In the genomic region with DNA sequence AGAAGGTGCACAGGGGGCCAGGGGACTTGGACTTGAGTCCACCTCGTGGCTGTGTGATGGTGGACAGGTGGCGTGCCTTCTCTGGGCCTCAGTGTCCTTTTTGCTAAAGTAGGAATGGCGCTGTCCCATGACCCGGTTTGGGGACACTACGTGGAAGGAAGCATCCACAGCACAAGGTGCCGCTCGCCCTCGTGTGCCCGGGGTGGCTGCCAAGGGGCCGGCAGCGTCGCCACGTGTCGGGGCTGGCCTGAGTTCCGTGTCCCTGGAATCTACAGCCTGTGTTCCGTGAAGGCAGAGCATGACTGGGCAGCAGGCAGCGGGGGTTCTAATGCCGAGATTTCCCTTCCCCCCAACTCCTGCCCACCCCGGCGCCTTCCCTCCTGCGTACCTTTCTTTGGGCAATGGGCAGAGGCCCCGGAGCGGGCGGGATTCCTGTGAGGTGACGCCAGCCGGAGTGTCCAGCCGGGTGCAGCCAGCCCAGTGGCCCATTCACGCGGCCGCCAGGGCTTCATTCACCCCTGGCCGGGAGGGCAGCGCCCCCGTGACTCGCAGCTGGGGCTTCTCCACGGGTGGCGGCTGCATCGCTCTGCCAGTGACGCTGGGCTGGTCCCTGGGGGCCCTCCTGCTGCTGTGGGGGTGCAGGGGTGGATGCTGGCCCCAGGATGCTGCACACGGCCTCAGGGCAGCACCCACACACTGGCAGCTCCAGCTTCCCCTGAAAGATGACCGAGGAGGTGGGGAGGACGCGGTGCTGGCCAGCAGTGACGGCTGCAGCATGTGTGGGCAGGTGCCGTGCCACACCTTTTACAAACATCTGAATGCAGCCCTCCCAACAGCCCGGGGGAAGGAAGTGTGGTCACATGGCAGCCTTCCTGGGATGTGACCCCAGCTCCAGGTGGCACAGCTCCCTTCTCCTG, we compare ENCODE assay signal across 9 cellular contexts. TPM values are rescaled to one million over a fixed set of nuclear protein-coding genes. Genes with fewer than 3 reads are reported as not detected.
A peak's percentile ranks its signal among the peaks of the same experiment; 100 is the strongest.
DNase-seq lines count a peak whose midpoint lies in the region; ATAC-seq, FAIRE-seq and TF ChIP-seq lines count a peak whose summit lies in the region.
"Had no signal": no experiment of that assay in that cellular context is flagged by ENCODE, and none has a peak within 500 bp of the region (broad histone marks: within the 10 kb centered on the region; RNA-seq: fewer than 3 reads in every experiment).

No MANE protein-coding gene starts in this region.

- no peaks in the 10 kb centered on the region; the same call in 1 of the 2 replicates for H3K4me1 ChIP-seq in GM12878 (ENCODE audit: control insufficient read depth, insufficient read depth, low read length)
- peaks cover 20% of the 10 kb centered on the region for H3K4me1 ChIP-seq in lower lobe of right lung

- TF ChIP-seq EP300 in GM12878 (IDR thresholded peaks at IDR 0.05; ENCODE audit: borderline replicate concordance in 1 of 2, control insufficient read depth in 1 of 2, low read depth in 2 of 2, low read length in 2 of 2): no peak

- no peaks in the 10 kb centered on the region for H3K9me3 Mint-ChIP-seq in activated T-cell treated with anti-CD3 and anti-CD28 coated beads, Interleukin-2, amount 50 U/mL, for 24 hours
- no peaks in the 10 kb centered on the region for H3K9me3 Mint-ChIP-seq in activated CD4-positive, alpha-beta T cell treated with anti-CD3 and anti-CD28 coated beads, Interleukin-2, amount 10 ng/mL, durations not matched to agents 7 days and 5 days

- H3K27me3 ChIP-seq in GM12878 (replicated peaks in 1 of 2; ENCODE audit: control insufficient read depth in 2 of 2, insufficient read depth in 2 of 2, low read length in 1 of 2): peaks cover 2 to 6% of the 10 kb centered on the region in 2 experiments; a peak in 3 of 4 replicates
- peaks cover 55% of the 10 kb centered on the region for H3K27me3 ChIP-seq in lower lobe of right lung (ENCODE audit: low read depth)

- WGBS in GM12878 (ENCODE audit: insufficient coverage, insufficient replicate concordance, low lambda C conversion rate, missing lambda C conversion rate): 3% methylated on average over 45 of the region's 45 CpGs

- CTCF ChIA-PET in GM12878 (lab: Yijun Ruan, JAX): no interaction called here
- CTCF ChIA-PET in activated CD4-positive, alpha-beta T cell treated with anti-CD3 and anti-CD28 coated beads, Interleukin-2, amount 10 ng/mL, durations not matched to agents 7 days and 5 days (lab: Charles Lee): interaction anchor here (1.0 to 1.2 kb wide), 2 partner anchors 8 to 179 kb away, joined by 3 read pairs; no protein-coding TSS in a partner anchor

- H3K9me3 ChIP-seq in GM12878 (replicated peaks; ENCODE audit: control insufficient read depth, insufficient read depth, low read length) (no peaks in the 10 kb centered on the region), lower lobe of right lung (no peaks in the 10 kb centered on the region)

- RAD21 ChIA-PET in GM12878 (lab: Charles Lee; ENCODE audit: unreplicated experiment): no interaction called here

- POLR2A ChIA-PET in GM12878 (lab: Charles Lee): no interaction called here
- POLR2A ChIA-PET in activated CD4-positive, alpha-beta T cell treated with anti-CD3 and anti-CD28 coated beads, Interleukin-2, amount 10 ng/mL, durations not matched to agents 7 days and 5 days (lab: Charles Lee): no interaction called here

- no peak overlapping the region for H2AFZ ChIP-seq in GM12878 (ENCODE audit: control insufficient read depth, low read depth, low read length)

- TF ChIP-seq RAD21 in GM12878 (IDR thresholded peaks at IDR 0.05; ENCODE audit: insufficient read depth, low read depth, low read length): no peak

- in situ Hi-C loops in GM12878 (cut with MboI): no loop called here

- TF ChIP-seq CTCF in GM12878 (IDR thresholded peaks at IDR 0.05 in 2 of 3, conservative IDR thresholded peaks at IDR 0.05 in 1 of 3; ENCODE audit: control insufficient read depth in 2 of 3, extremely low read depth in 1 of 3, insufficient read depth in 1 of 3, low read depth in 3 of 3, low read length in 3 of 3) (no peak), lower lobe of right lung (IDR thresholded peaks at IDR 0.05) (no peak)

- H3K4me3 ChIP-seq in GM12878: no peak overlapping the region
- no peak overlapping the region for H3K4me3 ChIP-seq in lower lobe of right lung

- no peak overlapping the region for H3K4me3 Mint-ChIP-seq in activated T-cell treated with anti-CD3 and anti-CD28 coated beads, Interleukin-2, amount 50 U/mL, for 24 hours
- H3K4me3 Mint-ChIP-seq in activated CD4-positive, alpha-beta T cell treated with anti-CD3 and anti-CD28 coated beads, Interleukin-2, amount 10 ng/mL, durations not matched to agents 7 days and 5 days: no peak overlapping the region

- H3K27ac Mint-ChIP-seq in activated T-cell treated with anti-CD3 and anti-CD28 coated beads, Interleukin-2, amount 50 U/mL, for 24 hours: no peak overlapping the region
- no peak overlapping the region for H3K27ac Mint-ChIP-seq in activated CD4-positive, alpha-beta T cell treated with anti-CD3 and anti-CD28 coated beads, Interleukin-2, amount 10 ng/mL, durations not matched to agents 7 days and 5 days

- FAIRE-seq in GM12878 (lab: Jason Lieb, UNC): no peak

- intact Hi-C loops in GM12878 (cut with micrococcal nuclease; ENCODE audit: unreplicated experiment) (no loop called here), lower lobe of right lung (cut with DNase I) (no loop called here)

- no peaks in the 10 kb centered on the region for H4K20me1 ChIP-seq in GM12878 (ENCODE audit: control insufficient read depth, insufficient read depth)

- H3K4me2 ChIP-seq in GM12878 (ENCODE audit: control insufficient read depth, insufficient read depth): 0 out of 2 replicates have a peak overlapping the region, but pooled peaks have one; percentile 33

- ATAC-seq in GM12878 (peak; percentile 25), lower lobe of right lung (peak; percentile 58 to 66)

- SMC1A ChIA-PET in GM12878 (lab: Charles Lee; ENCODE audit: uncharacterized antibody, unreplicated experiment): no interaction called here

- no peaks in the 10 kb centered on the region for H3K36me3 ChIP-seq in GM12878 (ENCODE audit: control insufficient read depth in 2 of 2, insufficient read depth in 2 of 2, low read length in 1 of 2)
- no peaks in the 10 kb centered on the region for H3K36me3 ChIP-seq in lower lobe of right lung

- H3K27me3 Mint-ChIP-seq in activated T-cell treated with anti-CD3 and anti-CD28 coated beads, Interleukin-2, amount 50 U/mL, for 24 hours: peaks cover 39% of the 10 kb centered on the region
- peaks cover 14% of the 10 kb centered on the region for H3K27me3 Mint-ChIP-seq in activated CD4-positive, alpha-beta T cell treated with anti-CD3 and anti-CD28 coated beads, Interleukin-2, amount 10 ng/mL, durations not matched to agents 7 days and 5 days

- H3K27ac ChIP-seq in GM12878 (ENCODE audit: control insufficient read depth, insufficient read depth) (no peak overlapping the region), lower lobe of right lung (no peak overlapping the region)

- no peaks in the 10 kb centered on the region for H3K36me3 Mint-ChIP-seq in activated T-cell treated with anti-CD3 and anti-CD28 coated beads, Interleukin-2, amount 50 U/mL, for 24 hours (ENCODE audit: low read depth)
- H3K36me3 Mint-ChIP-seq in activated CD4-positive, alpha-beta T cell treated with anti-CD3 and anti-CD28 coated beads, Interleukin-2, amount 10 ng/mL, durations not matched to agents 7 days and 5 days (ENCODE audit: low read depth): no peaks in the 10 kb centered on the region

- TF ChIP-seq POLR2A in GM12878 (IDR thresholded peaks at IDR 0.05; ENCODE audit: low read depth, low read length): no peak

- DNase-seq in AG08395 (ENCODE audit: low spot score) (peak; percentile 30), M059J (ENCODE audit: low read depth) (peak; percentile 85), GM12878 (ENCODE audit: low read depth, low spot score) (no peak), lower lobe of right lung (no peak), HuH-7 (ENCODE audit: low spot score) (no peak), cortex of kidney (lab: John Stamatoyannopoulos, UW) (no peak)
- no peak for DNase-seq in activated T-cell treated with anti-CD3 and anti-CD28 coated beads, Interleukin-2, amount 50 U/mL, for 24 hours
- DNase-seq in activated CD4-positive, alpha-beta T cell treated with anti-CD3 and anti-CD28 coated beads, Interleukin-2, amount 10 ng/mL, durations not matched to agents 7 days and 5 days: no peak
- DNase-seq: stimulated activated CD4-positive, alpha-beta T cell treated with anti-CD3 and anti-CD28 coated beads, Interleukin-2, amount 100 ng/mL, for 48 hours had no signal

- peaks cover 2% of the 10 kb centered on the region for H3K4me1 Mint-ChIP-seq in activated T-cell treated with anti-CD3 and anti-CD28 coated beads, Interleukin-2, amount 50 U/mL, for 24 hours (ENCODE audit: low read depth)
- no peaks in the 10 kb centered on the region for H3K4me1 Mint-ChIP-seq in activated CD4-positive, alpha-beta T cell treated with anti-CD3 and anti-CD28 coated beads, Interleukin-2, amount 10 ng/mL, durations not matched to agents 7 days and 5 days

- no TSS peak for BruUV-seq in GM12878 (replicated peaks; lab: Mats Ljungman, UMichigan)

- H3K79me2 ChIP-seq in GM12878 (ENCODE audit: control insufficient read depth, insufficient read depth, low read length): no peaks in the 10 kb centered on the region

- H3K9ac ChIP-seq in GM12878 (ENCODE audit: control insufficient read depth, insufficient read depth, low read length): no peak overlapping the region

RNA-seq across cellular contexts. Expression of gene DOK7, which starts 21.2 kb away (rescaled TPM):
- 0.22 and 3.1 TPM in 2 replicates for total RNA-seq in M059J (2014; rRNA removed; shearing (Covaris generic))
- 0.56 TPM in 1 of 2 replicates, not detected in the other for total RNA-seq in GM12878 (2013; cell fraction: nucleolus; rRNA removed)
- 0.23 and 0.33 TPM in 2 replicates for total RNA-seq in GM12878 (2014; rRNA removed)
- not detected in 2 replicates for total RNA-seq in GM12878 (2014; rRNA removed; fragmentation: Illumina TruSeq; extraction: Trizol)
- total RNA-seq in GM12878 (2021): 0.13 and 0.27 TPM in 2 replicates
- not detected for polyA plus RNA-seq in GM12878 (2011; ENCODE audit: low read depth)
- polyA plus RNA-seq in GM12878 (2011; rRNA removed): 0.09 and 0.23 TPM in 2 replicates
- polyA plus RNA-seq in GM12878 (2011; cell fraction: cytosol; rRNA removed): 1.2 and 1.5 TPM in 2 replicates
- 3.5 and 3.7 TPM in 2 replicates for polyA plus RNA-seq in GM12878 (2011; cell fraction: nucleus; rRNA removed)
- 0.12 and 0.15 TPM in 2 replicates for polyA plus RNA-seq in GM12878 (2012)
- not detected in 2 replicates for polyA plus RNA-seq in GM12878 (2014; fragmentation: Illumina TruSeq; extraction: Trizol)
- under 1 TPM in 1 of 2 experiments, not detected in 1; 0.04 TPM for polyA plus RNA-seq in GM12878 (2014; fragmentation: Nextera tagmentation; extraction: Ambion mirVana)
- 0.23 and 0.46 TPM in 2 replicates for polyA plus RNA-seq in GM12878 (2014; rRNA removed)
- under 1 TPM in 1 of 2 experiments, not detected in 1; 0.09 TPM for polyA plus RNA-seq in GM12878 (2016; fragmentation: Nextera tagmentation; extraction: Ambion mirVana)
- polyA minus RNA-seq in GM12878 (2011; rRNA and poly(A)+ RNA removed): 1.9 TPM in 1 of 2 replicates, not detected in the other
- 0.73 TPM in 1 of 2 replicates, not detected in the other for polyA minus RNA-seq in GM12878 (2011; cell fraction: cytosol; rRNA and poly(A)+ RNA removed)
- polyA minus RNA-seq in GM12878 (2011; cell fraction: nucleus; rRNA and poly(A)+ RNA removed): 0.36 and 1.4 TPM in 2 replicates
- 4.0 TPM for total RNA-seq in lower lobe of right lung
- not detected for total RNA-seq in activated CD4-positive, alpha-beta T cell treated with anti-CD3 and anti-CD28 coated beads, Interleukin-2, amount 10 ng/mL, durations not matched to agents 7 days and 5 days

RNA-seq across cellular contexts. Expression of gene HGFAC, which starts 42.5 kb away (rescaled TPM):
- total RNA-seq in M059J (2014; rRNA removed; shearing (Covaris generic)): not detected in 2 replicates
- not detected in 2 replicates for total RNA-seq in GM12878 (2013; cell fraction: nucleolus; rRNA removed)
- total RNA-seq in GM12878 (2014; rRNA removed): not detected in 2 replicates
- total RNA-seq in GM12878 (2014; rRNA removed; fragmentation: Illumina TruSeq; extraction: Trizol): not detected in 2 replicates
- total RNA-seq in GM12878 (2021): 0.38 TPM in 1 of 2 replicates, not detected in the other
- not detected for polyA plus RNA-seq in GM12878 (2011; ENCODE audit: low read depth)
- polyA plus RNA-seq in GM12878 (2011; rRNA removed): not detected in 2 replicates
- polyA plus RNA-seq in GM12878 (2011; cell fraction: cytosol; rRNA removed): not detected in 2 replicates
- polyA plus RNA-seq in GM12878 (2011; cell fraction: nucleus; rRNA removed): not detected in 2 replicates
- not detected in 2 replicates for polyA plus RNA-seq in GM12878 (2012)
- polyA plus RNA-seq in GM12878 (2014; fragmentation: Illumina TruSeq; extraction: Trizol): not detected in 2 replicates
- polyA plus RNA-seq in GM12878 (2014; fragmentation: Nextera tagmentation; extraction: Ambion mirVana): not detected
- polyA plus RNA-seq in GM12878 (2014; rRNA removed): not detected in 2 replicates
- not detected for polyA plus RNA-seq in GM12878 (2016; fragmentation: Nextera tagmentation; extraction: Ambion mirVana)
- not detected in 2 replicates for polyA minus RNA-seq in GM12878 (2011; rRNA and poly(A)+ RNA removed)
- polyA minus RNA-seq in GM12878 (2011; cell fraction: cytosol; rRNA and poly(A)+ RNA removed): not detected in 2 replicates
- polyA minus RNA-seq in GM12878 (2011; cell fraction: nucleus; rRNA and poly(A)+ RNA removed): not detected in 2 replicates
- total RNA-seq in lower lobe of right lung: 1.0 TPM
- total RNA-seq in activated CD4-positive, alpha-beta T cell treated with anti-CD3 and anti-CD28 coated beads, Interleukin-2, amount 10 ng/mL, durations not matched to agents 7 days and 5 days: under 1 TPM in 1 of 2 experiments, not detected in 1; 0.10 TPM

RNA-seq across cellular contexts. Expression of gene LRPAP1, which starts 47.9 kb away (rescaled TPM):
- 91.0 and 156 TPM in 2 replicates for total RNA-seq in M059J (2014; rRNA removed; shearing (Covaris generic))
- total RNA-seq in GM12878 (2013; cell fraction: nucleolus; rRNA removed): 48.2 and 48.9 TPM in 2 replicates
- total RNA-seq in GM12878 (2014; rRNA removed) (48.7 and 51.2 TPM in 2 replicates), GM12878 (2014; rRNA removed; fragmentation: Illumina TruSeq; extraction: Trizol) (22.5 and 23.7 TPM in 2 replicates), GM12878 (2021) (51.5 and 51.9 TPM in 2 replicates), lower lobe of right lung (224 TPM)
- polyA plus RNA-seq in GM12878 (2011; ENCODE audit: low read depth): 10.0 TPM
- polyA plus RNA-seq in GM12878 (2011; rRNA removed) (34.7 and 60.2 TPM in 2 replicates), GM12878 (2014; fragmentation: Illumina TruSeq; extraction: Trizol) (11.6 and 25.2 TPM in 2 replicates), GM12878 (2014; fragmentation: Nextera tagmentation; extraction: Ambion mirVana) (1 to 10 TPM; 1.0 to 3.2 TPM), GM12878 (2014; rRNA removed) (51.0 and 54.2 TPM in 2 replicates), GM12878 (2016; fragmentation: Nextera tagmentation; extraction: Ambion mirVana) (100 to 1,000 TPM in 1 of 2 experiments, 10 to 100 TPM in 1; 97.5 to 100 TPM)
- 48.3 and 72.2 TPM in 2 replicates for polyA plus RNA-seq in GM12878 (2011; cell fraction: cytosol; rRNA removed)
- 70.0 and 75.7 TPM in 2 replicates for polyA plus RNA-seq in GM12878 (2011; cell fraction: nucleus; rRNA removed)
- 46.0 and 50.7 TPM in 2 replicates for polyA plus RNA-seq in GM12878 (2012)
- polyA minus RNA-seq in GM12878 (2011; rRNA and poly(A)+ RNA removed): 23.3 and 33.4 TPM in 2 replicates
- polyA minus RNA-seq in GM12878 (2011; cell fraction: cytosol; rRNA and poly(A)+ RNA removed): 17.7 and 21.4 TPM in 2 replicates
- polyA minus RNA-seq in GM12878 (2011; cell fraction: nucleus; rRNA and poly(A)+ RNA removed): 15.6 and 23.3 TPM in 2 replicates
- total RNA-seq in activated CD4-positive, alpha-beta T cell treated with anti-CD3 and anti-CD28 coated beads, Interleukin-2, amount 10 ng/mL, durations not matched to agents 7 days and 5 days: 10 to 100 TPM; 69.0 to 69.1 TPM

Comparison
In these comparisons a context has a peak if more than half of its experiments do, and no peak if none do; other contexts are left out.
1. DNase-seq: peak in AG08395 (single experiment) and M059J (single experiment); none in GM12878 (single experiment), lower lobe of right lung (single experiment), activated T-cell treated with anti-CD3 and anti-CD28 coated beads, Interleukin-2, amount 50 U/mL, for 24 hours (single experiment), HuH-7 (single experiment), cortex of kidney (single experiment) and activated CD4-positive, alpha-beta T cell treated with anti-CD3 and anti-CD28 coated beads, Interleukin-2, amount 10 ng/mL, durations not matched to agents 7 days and 5 days (single experiment).